In the genomic region with DNA sequence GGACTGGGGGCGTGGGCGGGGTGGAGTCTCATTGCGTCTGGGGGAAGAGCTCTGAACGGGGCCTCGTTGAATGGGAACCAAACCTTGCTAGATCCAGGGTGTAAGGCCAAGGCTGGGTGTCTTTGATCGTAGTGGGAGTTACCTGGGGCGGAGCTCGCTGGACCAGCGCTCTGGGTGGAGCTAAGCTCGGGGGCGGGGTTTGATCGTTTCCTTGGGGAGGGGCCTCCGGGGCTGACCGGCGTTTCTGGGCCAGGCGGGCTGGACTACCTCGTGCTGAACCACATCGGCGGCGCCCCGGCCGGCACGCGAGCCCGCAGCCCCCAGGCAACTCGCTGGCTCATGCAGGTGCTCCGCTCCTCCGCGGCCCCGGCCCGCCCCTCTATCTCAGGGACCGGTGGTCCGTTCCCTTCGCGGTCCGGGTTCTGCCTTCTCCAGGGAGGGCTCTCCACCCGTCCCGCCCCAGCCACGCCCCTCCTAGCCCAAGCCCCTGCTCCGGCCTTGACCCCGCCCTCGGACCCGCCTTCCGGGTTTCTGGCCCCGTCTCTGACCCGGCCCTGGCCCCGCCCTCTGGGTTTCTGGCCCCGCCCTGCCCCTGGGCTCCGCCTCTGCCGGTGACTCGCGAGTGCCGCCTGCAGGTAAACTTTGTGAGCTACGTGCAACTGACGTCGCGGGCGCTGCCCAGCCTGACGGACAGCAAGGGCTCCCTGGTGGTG, we compare ENCODE assay signal across 1 cellular context.
TF ChIP-seq lines count a peak whose summit lies in the region.

No MANE protein-coding gene starts in this region.

TF ChIP-seq in HEK293, 187 proteins besides CTCF, POLR2A, EP300 and RAD21 (continued from another document):
- TF ChIP-seq, protein P1, sequence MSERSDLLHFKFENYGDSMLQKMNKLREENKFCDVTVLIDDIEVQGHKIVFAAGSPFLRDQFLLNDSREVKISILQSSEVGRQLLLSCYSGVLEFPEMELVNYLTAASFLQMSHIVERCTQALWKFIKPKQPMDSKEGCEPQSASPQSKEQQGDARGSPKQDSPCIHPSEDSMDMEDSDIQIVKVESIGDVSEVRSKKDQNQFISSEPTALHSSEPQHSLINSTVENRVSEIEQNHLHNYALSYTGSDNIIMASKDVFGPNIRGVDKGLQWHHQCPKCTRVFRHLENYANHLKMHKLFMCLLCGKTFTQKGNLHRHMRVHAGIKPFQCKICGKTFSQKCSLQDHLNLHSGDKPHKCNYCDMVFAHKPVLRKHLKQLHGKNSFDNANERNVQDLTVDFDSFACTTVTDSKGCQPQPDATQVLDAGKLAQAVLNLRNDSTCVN (tag by site-specific recombination; optimal IDR thresholded peaks at IDR 0.05) = peak; percentile 42
- TF ChIP-seq EGR2 (tag by site-specific recombination; IDR thresholded peaks at IDR 0.05; ENCODE audit: low read depth) = peak; percentile 8; the same call in 1 of the 2 replicates
- peak; percentile 29 for TF ChIP-seq SCRT2 (tag by site-specific recombination; IDR thresholded peaks at IDR 0.05)
- TF ChIP-seq KLF8 (tag by site-specific recombination; IDR thresholded peaks at IDR 0.05) = peak; percentile 99
- TF ChIP-seq ZNF76 (tag by site-specific recombination; IDR thresholded peaks at IDR 0.05; ENCODE audit: borderline replicate concordance, low read depth) = peak; percentile 51; the same call in 1 of the 2 replicates
- TF ChIP-seq TCF7L2 (IDR thresholded peaks at IDR 0.05; ENCODE audit: borderline replicate concordance, low read depth, low read length) = no peak
- TF ChIP-seq, protein P2, sequence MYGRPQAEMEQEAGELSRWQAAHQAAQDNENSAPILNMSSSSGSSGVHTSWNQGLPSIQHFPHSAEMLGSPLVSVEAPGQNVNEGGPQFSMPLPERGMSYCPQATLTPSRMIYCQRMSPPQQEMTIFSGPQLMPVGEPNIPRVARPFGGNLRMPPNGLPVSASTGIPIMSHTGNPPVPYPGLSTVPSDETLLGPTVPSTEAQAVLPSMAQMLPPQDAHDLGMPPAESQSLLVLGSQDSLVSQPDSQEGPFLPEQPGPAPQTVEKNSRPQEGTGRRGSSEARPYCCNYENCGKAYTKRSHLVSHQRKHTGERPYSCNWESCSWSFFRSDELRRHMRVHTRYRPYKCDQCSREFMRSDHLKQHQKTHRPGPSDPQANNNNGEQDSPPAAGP (tag by site-specific recombination; IDR thresholded peaks at IDR 0.05) = no peak
- TF ChIP-seq ZNF654 (tag by site-specific recombination; IDR thresholded peaks at IDR 0.05; ENCODE audit: low read depth) = peak; percentile 57
- TF ChIP-seq, protein P3, sequence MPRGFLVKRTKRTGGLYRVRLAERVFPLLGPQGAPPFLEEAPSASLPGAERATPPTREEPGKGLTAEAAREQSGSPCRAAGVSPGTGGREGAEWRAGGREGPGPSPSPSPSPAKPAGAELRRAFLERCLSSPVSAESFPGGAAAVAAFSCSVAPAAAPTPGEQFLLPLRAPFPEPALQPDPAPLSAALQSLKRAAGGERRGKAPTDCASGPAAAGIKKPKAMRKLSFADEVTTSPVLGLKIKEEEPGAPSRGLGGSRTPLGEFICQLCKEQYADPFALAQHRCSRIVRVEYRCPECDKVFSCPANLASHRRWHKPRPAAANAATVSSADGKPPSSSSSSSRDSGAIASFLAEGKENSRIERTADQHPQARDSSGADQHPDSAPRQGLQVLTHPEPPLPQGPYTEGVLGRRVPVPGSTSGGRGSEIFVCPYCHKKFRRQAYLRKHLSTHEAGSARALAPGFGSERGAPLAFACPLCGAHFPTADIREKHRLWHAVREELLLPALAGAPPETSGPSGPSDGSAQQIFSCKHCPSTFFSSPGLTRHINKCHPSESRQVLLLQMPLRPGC (tag by site-specific recombination; IDR thresholded peaks at IDR 0.05) = no peak
- TF ChIP-seq ZXDB (tag by site-specific recombination; IDR thresholded peaks at IDR 0.05) = peak; percentile 93
- peak; percentile 40; the same call in 1 of the 2 replicates for TF ChIP-seq ZNF629 (tag by site-specific recombination; IDR thresholded peaks at IDR 0.05)
- TF ChIP-seq ZFHX2 (tag by site-specific recombination; conservative IDR thresholded peaks at IDR 0.05) = peak; percentile 65
- no peak for TF ChIP-seq ZNF791 (tag by site-specific recombination; IDR thresholded peaks at IDR 0.05)
- TF ChIP-seq SP7 (tag by site-specific recombination; IDR thresholded peaks at IDR 0.05) = peak; percentile 73
- TF ChIP-seq ZNF2 (tag by site-specific recombination; IDR thresholded peaks at IDR 0.05) = 0 out of 2 replicates have a peak, but pooled peaks have one; percentile 34
- TF ChIP-seq ZBTB7A (tag by site-specific recombination; IDR thresholded peaks at IDR 0.05; ENCODE audit: low read depth) = peak; percentile 69; the same call in 1 of the 2 replicates
- no peak for TF ChIP-seq ZNF544 (tag by site-specific recombination; IDR thresholded peaks at IDR 0.05)
- peak; percentile 97 for TF ChIP-seq KLF9 (tag by site-specific recombination; IDR thresholded peaks at IDR 0.05; ENCODE audit: low read depth)
- 0 out of 2 replicates have a peak, but pooled peaks have one; percentile 21 for TF ChIP-seq ZNF324 (tag by site-specific recombination; IDR thresholded peaks at IDR 0.05)
- no peak for TF ChIP-seq ZNF514 (tag by site-specific recombination; IDR thresholded peaks at IDR 0.05)
- TF ChIP-seq, protein P4, sequence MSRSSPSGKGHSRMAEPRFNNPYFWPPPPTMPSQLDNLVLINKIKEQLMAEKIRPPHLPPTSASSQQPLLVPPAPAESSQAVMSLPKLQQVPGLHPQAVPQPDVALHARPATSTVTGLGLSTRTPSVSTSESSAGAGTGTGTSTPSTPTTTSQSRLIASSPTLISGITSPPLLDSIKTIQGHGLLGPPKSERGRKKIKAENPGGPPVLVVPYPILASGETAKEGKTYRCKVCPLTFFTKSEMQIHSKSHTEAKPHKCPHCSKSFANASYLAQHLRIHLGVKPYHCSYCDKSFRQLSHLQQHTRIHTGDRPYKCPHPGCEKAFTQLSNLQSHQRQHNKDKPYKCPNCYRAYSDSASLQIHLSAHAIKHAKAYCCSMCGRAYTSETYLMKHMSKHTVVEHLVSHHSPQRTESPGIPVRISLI (tag by site-specific recombination; IDR thresholded peaks at IDR 0.05) = no peak
- 0 out of 2 replicates have a peak, but pooled peaks have one; percentile 23 for TF ChIP-seq BCL11A (tag by site-specific recombination; IDR thresholded peaks at IDR 0.05; ENCODE audit: low read depth)
- 0 out of 2 replicates have a peak, but pooled peaks have one; percentile 28 for TF ChIP-seq ZNF660 (tag by site-specific recombination; IDR thresholded peaks at IDR 0.05)
- TF ChIP-seq ZEB2 (tag by site-specific recombination; IDR thresholded peaks at IDR 0.05) = peak; percentile 65; the same call in 1 of the 2 replicates
- TF ChIP-seq, protein P5, sequence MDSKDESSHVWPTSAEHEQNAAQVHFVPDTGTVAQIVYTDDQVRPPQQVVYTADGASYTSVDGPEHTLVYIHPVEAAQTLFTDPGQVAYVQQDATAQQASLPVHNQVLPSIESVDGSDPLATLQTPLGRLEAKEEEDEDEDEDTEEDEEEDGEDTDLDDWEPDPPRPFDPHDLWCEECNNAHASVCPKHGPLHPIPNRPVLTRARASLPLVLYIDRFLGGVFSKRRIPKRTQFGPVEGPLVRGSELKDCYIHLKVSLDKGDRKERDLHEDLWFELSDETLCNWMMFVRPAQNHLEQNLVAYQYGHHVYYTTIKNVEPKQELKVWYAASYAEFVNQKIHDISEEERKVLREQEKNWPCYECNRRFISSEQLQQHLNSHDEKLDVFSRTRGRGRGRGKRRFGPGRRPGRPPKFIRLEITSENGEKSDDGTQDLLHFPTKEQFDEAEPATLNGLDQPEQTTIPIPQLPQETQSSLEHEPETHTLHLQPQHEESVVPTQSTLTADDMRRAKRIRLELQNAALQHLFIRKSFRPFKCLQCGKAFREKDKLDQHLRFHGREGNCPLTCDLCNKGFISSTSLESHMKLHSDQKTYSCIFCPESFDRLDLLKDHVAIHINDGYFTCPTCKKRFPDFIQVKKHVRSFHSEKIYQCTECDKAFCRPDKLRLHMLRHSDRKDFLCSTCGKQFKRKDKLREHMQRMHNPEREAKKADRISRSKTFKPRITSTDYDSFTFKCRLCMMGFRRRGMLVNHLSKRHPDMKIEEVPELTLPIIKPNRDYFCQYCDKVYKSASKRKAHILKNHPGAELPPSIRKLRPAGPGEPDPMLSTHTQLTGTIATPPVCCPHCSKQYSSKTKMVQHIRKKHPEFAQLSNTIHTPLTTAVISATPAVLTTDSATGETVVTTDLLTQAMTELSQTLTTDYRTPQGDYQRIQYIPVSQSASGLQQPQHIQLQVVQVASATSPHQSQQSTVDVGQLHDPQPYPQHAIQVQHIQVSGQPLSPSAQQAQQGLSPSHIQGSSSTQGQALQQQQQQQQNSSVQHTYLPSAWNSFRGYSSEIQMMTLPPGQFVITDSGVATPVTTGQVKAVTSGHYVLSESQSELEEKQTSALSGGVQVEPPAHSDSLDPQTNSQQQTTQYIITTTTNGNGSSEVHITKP (tag by site-specific recombination; IDR thresholded peaks at IDR 0.05) = peak; percentile 95
- peak; percentile 96 for TF ChIP-seq SP2 (tag by site-specific recombination; IDR thresholded peaks at IDR 0.05)
- TF ChIP-seq, protein P6, sequence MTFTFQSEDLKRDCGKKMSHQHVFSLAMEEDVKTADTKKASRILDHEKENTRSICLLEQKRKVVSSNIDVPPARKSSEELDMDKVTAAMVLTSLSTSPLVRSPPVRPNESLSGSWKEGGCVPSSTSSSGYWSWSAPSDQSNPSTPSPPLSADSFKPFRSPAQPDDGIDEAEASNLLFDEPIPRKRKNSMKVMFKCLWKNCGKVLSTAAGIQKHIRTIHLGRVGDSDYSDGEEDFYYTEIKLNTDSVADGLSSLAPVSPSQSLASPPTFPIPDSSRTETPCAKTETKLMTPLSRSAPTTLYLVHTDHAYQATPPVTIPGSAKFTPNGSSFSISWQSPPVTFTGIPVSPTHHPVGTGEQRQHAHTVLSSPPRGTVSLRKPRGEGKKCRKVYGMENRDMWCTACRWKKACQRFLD (tag by site-specific recombination; IDR thresholded peaks at IDR 0.05) = 0 out of 2 replicates have a peak, but pooled peaks have one; percentile 40
- peak; percentile 87 for TF ChIP-seq ZNF600 (tag by site-specific recombination; IDR thresholded peaks at IDR 0.05)
- TF ChIP-seq ZNF335 (tag by site-specific recombination; conservative IDR thresholded peaks at IDR 0.05) = peak; percentile 63
- TF ChIP-seq, protein P7, sequence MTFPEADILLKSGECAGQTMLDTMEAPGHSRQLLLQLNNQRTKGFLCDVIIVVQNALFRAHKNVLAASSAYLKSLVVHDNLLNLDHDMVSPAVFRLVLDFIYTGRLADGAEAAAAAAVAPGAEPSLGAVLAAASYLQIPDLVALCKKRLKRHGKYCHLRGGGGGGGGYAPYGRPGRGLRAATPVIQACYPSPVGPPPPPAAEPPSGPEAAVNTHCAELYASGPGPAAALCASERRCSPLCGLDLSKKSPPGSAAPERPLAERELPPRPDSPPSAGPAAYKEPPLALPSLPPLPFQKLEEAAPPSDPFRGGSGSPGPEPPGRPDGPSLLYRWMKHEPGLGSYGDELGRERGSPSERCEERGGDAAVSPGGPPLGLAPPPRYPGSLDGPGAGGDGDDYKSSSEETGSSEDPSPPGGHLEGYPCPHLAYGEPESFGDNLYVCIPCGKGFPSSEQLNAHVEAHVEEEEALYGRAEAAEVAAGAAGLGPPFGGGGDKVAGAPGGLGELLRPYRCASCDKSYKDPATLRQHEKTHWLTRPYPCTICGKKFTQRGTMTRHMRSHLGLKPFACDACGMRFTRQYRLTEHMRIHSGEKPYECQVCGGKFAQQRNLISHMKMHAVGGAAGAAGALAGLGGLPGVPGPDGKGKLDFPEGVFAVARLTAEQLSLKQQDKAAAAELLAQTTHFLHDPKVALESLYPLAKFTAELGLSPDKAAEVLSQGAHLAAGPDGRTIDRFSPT (tag by site-specific recombination; IDR thresholded peaks at IDR 0.05) = no peak; the same call in 1 of the 2 replicates
- TF ChIP-seq, protein P8, sequence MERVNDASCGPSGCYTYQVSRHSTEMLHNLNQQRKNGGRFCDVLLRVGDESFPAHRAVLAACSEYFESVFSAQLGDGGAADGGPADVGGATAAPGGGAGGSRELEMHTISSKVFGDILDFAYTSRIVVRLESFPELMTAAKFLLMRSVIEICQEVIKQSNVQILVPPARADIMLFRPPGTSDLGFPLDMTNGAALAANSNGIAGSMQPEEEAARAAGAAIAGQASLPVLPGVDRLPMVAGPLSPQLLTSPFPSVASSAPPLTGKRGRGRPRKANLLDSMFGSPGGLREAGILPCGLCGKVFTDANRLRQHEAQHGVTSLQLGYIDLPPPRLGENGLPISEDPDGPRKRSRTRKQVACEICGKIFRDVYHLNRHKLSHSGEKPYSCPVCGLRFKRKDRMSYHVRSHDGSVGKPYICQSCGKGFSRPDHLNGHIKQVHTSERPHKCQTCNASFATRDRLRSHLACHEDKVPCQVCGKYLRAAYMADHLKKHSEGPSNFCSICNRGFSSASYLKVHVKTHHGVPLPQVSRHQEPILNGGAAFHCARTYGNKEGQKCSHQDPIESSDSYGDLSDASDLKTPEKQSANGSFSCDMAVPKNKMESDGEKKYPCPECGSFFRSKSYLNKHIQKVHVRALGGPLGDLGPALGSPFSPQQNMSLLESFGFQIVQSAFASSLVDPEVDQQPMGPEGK (tag by site-specific recombination; IDR thresholded peaks at IDR 0.05) = peak; percentile 86
- no peak for TF ChIP-seq ZNF610 (tag by site-specific recombination; IDR thresholded peaks at IDR 0.05; ENCODE audit: borderline replicate concordance)
- 0 out of 2 replicates have a peak, but pooled peaks have one; percentile 23 for TF ChIP-seq ZBTB8A (tag by site-specific recombination; IDR thresholded peaks at IDR 0.05)
- peak; percentile 22; the same call in 1 of the 2 replicates for TF ChIP-seq ZNF221 (tag by site-specific recombination; IDR thresholded peaks at IDR 0.05; ENCODE audit: borderline replicate concordance)
